ENCODE assay signal across 33 cellular contexts in the genomic region with DNA sequence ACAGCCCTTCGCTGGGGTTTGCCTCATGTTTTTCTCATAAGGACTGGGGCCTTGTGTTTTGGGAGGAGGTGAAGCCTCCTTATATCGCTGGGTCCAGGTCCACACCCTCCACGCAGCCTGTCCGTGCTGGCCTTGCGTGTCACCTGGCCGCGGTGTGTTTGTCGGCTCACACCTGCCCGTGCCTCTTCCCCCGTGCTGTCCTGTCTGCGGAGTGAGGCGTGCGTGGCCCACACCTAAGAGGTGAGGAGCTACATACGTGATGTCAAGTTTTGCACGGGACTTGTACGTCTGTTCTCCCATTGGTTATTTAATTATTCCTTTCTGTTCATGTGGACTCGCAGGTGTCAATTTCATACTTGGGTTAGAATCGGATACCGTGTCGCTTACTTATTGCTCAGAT.
"Had no signal": no experiment of that assay in that cellular context is flagged by ENCODE, and none has a peak within 500 bp of the region (broad histone marks: within the 10 kb centered on the region; RNA-seq: fewer than 3 reads in every experiment).

No MANE protein-coding gene starts in this region.

- H3K4me1 ChIP-seq: adrenal gland, body of pancreas, colonic mucosa, esophagus squamous epithelium had no signal

- H3K36me3 ChIP-seq: adrenal gland, cardiac muscle cell, colonic mucosa had no signal

- DNase-seq: activated CD4-positive, alpha-beta memory T cell treated with anti-CD3 and anti-CD28 coated beads for 36 hours; activated CD4-positive, alpha-beta T cell treated with anti-CD3 and anti-CD28 coated beads for 1 hour; activated CD4-positive, alpha-beta T cell treated with anti-CD3 and anti-CD28 coated beads for 48 hours; activated CD8-positive, alpha-beta memory T cell treated with anti-CD3 and anti-CD28 coated beads, Interleukin-2, amount 10 ng/mL, durations not matched to agents 7 days and 5 days; activated CD8-positive, alpha-beta memory T cell treated with anti-CD3 and anti-CD28 coated beads, Interleukin-2, amount 50 U/mL, for 4 hours; activated CD8-positive, alpha-beta T cell treated with anti-CD3 and anti-CD28 coated beads, Interleukin-2, amount 10 ng/mL, durations not matched to agents 7 days and 5 days; activated effector memory CD4-positive, alpha-beta T cell treated with anti-CD3 and anti-CD28 coated beads, Interleukin-2, amount 50 U/mL, for 16 hours; activated naive CD4-positive, alpha-beta T cell treated with anti-CD3 and anti-CD28 coated beads for 36 hours; activated naive CD8-positive, alpha-beta T cell treated with anti-CD3 and anti-CD28 coated beads for 36 hours; activated naive CD8-positive, alpha-beta T cell treated with anti-CD3 and anti-CD28 coated beads, Interleukin-2, amount 50 U/mL, for 24 hours; activated T-cell treated with anti-CD3 and anti-CD28 coated beads, Interleukin-2, amount 50 U/mL, for 1 hour; activated T-cell treated with anti-CD3 and anti-CD28 coated beads, Interleukin-2, amount 50 U/mL, for 48 hours; adrenal gland; amygdala; body of pancreas; central memory CD4-positive, alpha-beta T cell; cerebellar nuclear complex; colonic mucosa; effector CD8-positive, alpha-beta T cell; esophagus squamous epithelium; foreskin melanocyte; head of caudate nucleus; T-helper 1 cell; T-helper 17 cell; T1000 had no signal

- ATAC-seq: activated CD8-positive, alpha-beta memory T cell treated with anti-CD3 and anti-CD28 coated beads, Interleukin-2, amount 10 ng/mL, durations not matched to agents 7 days and 5 days; activated CD8-positive, alpha-beta T cell treated with anti-CD3 and anti-CD28 coated beads, Interleukin-2, amount 10 ng/mL, durations not matched to agents 7 days and 5 days; activated naive CD8-positive, alpha-beta T cell treated with anti-CD3 and anti-CD28 coated beads, Interleukin-2, amount 50 U/mL, for 24 hours; body of pancreas; T-helper 17 cell had no signal

- H3K9me3 ChIP-seq: colonic mucosa had no signal

- H3K27ac Mint-ChIP-seq: activated CD4-positive, alpha-beta memory T cell treated with anti-CD3 and anti-CD28 coated beads for 36 hours; activated CD8-positive, alpha-beta memory T cell treated with anti-CD3 and anti-CD28 coated beads, Interleukin-2, amount 10 ng/mL, durations not matched to agents 7 days and 5 days; activated CD8-positive, alpha-beta T cell treated with anti-CD3 and anti-CD28 coated beads, Interleukin-2, amount 10 ng/mL, durations not matched to agents 7 days and 5 days; activated naive CD4-positive, alpha-beta T cell treated with anti-CD3 and anti-CD28 coated beads for 36 hours; activated naive CD4-positive, alpha-beta T cell treated with anti-CD3 and anti-CD28 coated beads, Interleukin-2, amount 50 U/mL, for 24 hours; activated naive CD8-positive, alpha-beta T cell treated with anti-CD3 and anti-CD28 coated beads for 36 hours; activated naive CD8-positive, alpha-beta T cell treated with anti-CD3 and anti-CD28 coated beads, Interleukin-2, amount 50 U/mL, for 24 hours; activated T-helper 1 cell treated with anti-CD3 and anti-CD28 coated beads, Interleukin-12 subunit alpha, Interleukin-12 subunit beta, Interleukin-2, Interleukin-4 antibody, amounts not matched to agents 30 ng/mL and 10 ng/mL and 1 ng/mL, durations not matched to agents 14 hours and 24 hours and 36 hours; activated T-helper 2 cell treated with anti-CD3 and anti-CD28 coated beads, Interferon-gamma antibody, Interleukin-2, Interleukin-4, amounts not matched to agents 10 μg/mL and 5 μg/mL and 100 μg/mL, durations not matched to agents 14 hours and 24 hours and 36 hours; T-helper 17 cell; T-helper 2 cell treated with Interferon-gamma antibody and Interleukin-4, amounts not matched to agents 5 μg/mL and 100 μg/mL, for 36 hours had no signal

- H3K27me3 Mint-ChIP-seq: activated CD4-positive, alpha-beta memory T cell treated with anti-CD3 and anti-CD28 coated beads for 36 hours; activated CD8-positive, alpha-beta memory T cell treated with anti-CD3 and anti-CD28 coated beads, Interleukin-2, amount 10 ng/mL, durations not matched to agents 7 days and 5 days; activated naive CD4-positive, alpha-beta T cell treated with anti-CD3 and anti-CD28 coated beads, Interleukin-2, amount 50 U/mL, for 24 hours; activated naive CD8-positive, alpha-beta T cell treated with anti-CD3 and anti-CD28 coated beads for 36 hours; activated naive CD8-positive, alpha-beta T cell treated with anti-CD3 and anti-CD28 coated beads, Interleukin-2, amount 50 U/mL, for 24 hours; T-helper 17 cell had no signal

- H3K27ac ChIP-seq: adrenal gland, body of pancreas, cardiac muscle cell, colonic mucosa, epithelial cell of prostate, esophagus squamous epithelium had no signal

- FAIRE-seq: endometrium, endothelial cell of umbilical vein had no signal

- H3K4me3 ChIP-seq: adrenal gland, body of pancreas, cardiac muscle cell, colonic mucosa, esophagus squamous epithelium had no signal

- H3K4me1 Mint-ChIP-seq: activated CD8-positive, alpha-beta memory T cell treated with anti-CD3 and anti-CD28 coated beads, Interleukin-2, amount 10 ng/mL, durations not matched to agents 7 days and 5 days; activated naive CD4-positive, alpha-beta T cell treated with anti-CD3 and anti-CD28 coated beads, Interleukin-2, amount 50 U/mL, for 24 hours; activated naive CD8-positive, alpha-beta T cell treated with anti-CD3 and anti-CD28 coated beads for 36 hours; activated naive CD8-positive, alpha-beta T cell treated with anti-CD3 and anti-CD28 coated beads, Interleukin-2, amount 50 U/mL, for 24 hours had no signal

- H3K27me3 ChIP-seq: adrenal gland, body of pancreas, cardiac muscle cell, colonic mucosa, esophagus squamous epithelium had no signal

- H3K4me3 Mint-ChIP-seq: activated CD4-positive, alpha-beta memory T cell treated with anti-CD3 and anti-CD28 coated beads for 36 hours; activated CD8-positive, alpha-beta memory T cell treated with anti-CD3 and anti-CD28 coated beads, Interleukin-2, amount 10 ng/mL, durations not matched to agents 7 days and 5 days; activated CD8-positive, alpha-beta T cell treated with anti-CD3 and anti-CD28 coated beads, Interleukin-2, amount 10 ng/mL, durations not matched to agents 7 days and 5 days; activated naive CD4-positive, alpha-beta T cell treated with anti-CD3 and anti-CD28 coated beads for 36 hours; activated naive CD4-positive, alpha-beta T cell treated with anti-CD3 and anti-CD28 coated beads, Interleukin-2, amount 50 U/mL, for 24 hours; activated naive CD8-positive, alpha-beta T cell treated with anti-CD3 and anti-CD28 coated beads for 36 hours; activated naive CD8-positive, alpha-beta T cell treated with anti-CD3 and anti-CD28 coated beads, Interleukin-2, amount 50 U/mL, for 24 hours; activated T-helper 1 cell treated with anti-CD3 and anti-CD28 coated beads, Interleukin-12 subunit alpha, Interleukin-12 subunit beta, Interleukin-2, Interleukin-4 antibody, amounts not matched to agents 30 ng/mL and 10 ng/mL and 1 ng/mL, durations not matched to agents 14 hours and 24 hours and 36 hours; T-helper 17 cell; T-helper 2 cell treated with Interferon-gamma antibody and Interleukin-4, amounts not matched to agents 5 μg/mL and 100 μg/mL, for 36 hours had no signal
